In the genomic region with DNA sequence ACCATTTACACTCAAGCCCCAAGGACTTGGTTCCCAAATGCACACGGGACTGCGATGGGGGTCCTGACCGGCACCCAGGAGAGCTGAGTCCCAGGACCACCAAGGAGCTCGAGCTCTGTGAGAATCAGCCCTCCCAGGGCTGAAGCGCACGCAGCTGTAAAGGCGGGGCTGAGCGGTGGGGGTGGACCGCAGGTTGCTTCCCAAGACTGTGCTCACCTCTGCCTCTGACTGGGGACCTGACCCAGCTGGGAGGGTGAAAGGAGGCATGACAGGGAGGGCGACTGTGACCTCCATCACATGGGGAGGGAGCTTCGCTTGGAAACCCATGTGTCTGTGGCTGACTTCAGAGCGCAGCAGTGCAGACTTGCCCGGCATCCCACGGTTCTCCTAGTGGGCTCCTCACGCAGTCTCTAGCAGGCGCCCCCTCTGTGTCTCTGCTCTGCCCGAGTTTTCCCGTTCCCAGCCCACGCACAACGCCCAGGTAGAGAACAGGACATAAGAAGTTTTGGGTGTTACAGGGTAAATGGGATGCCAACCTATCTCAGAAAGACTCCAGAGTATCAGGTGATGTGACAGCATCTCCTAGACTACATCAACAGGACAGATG, we compare ENCODE assay signal across 20 cellular contexts. TPM values are rescaled to one million over a fixed set of nuclear protein-coding genes. Genes with fewer than 3 reads are reported as not detected.
DNase-seq lines count a peak whose midpoint lies in the region; ATAC-seq, FAIRE-seq and TF ChIP-seq lines count a peak whose summit lies in the region.
"Had no signal": no experiment of that assay in that cellular context is flagged by ENCODE, and none has a peak within 500 bp of the region (broad histone marks: within the 10 kb centered on the region; RNA-seq: fewer than 3 reads in every experiment).

No MANE protein-coding gene starts in this region.

- no peak for DNase-seq in MCF 10A (ENCODE audit: unreplicated experiment)
- no peak for DNase-seq in breast epithelium (ENCODE audit: low spot score in 2 of 2)
- no peak for DNase-seq in SK-N-MC (ENCODE audit: low read depth, low spot score)
- DNase-seq in K562 (ENCODE audit: extremely low read depth in 1 of 4, low spot score in 3 of 4): no peak
- no peak for DNase-seq in stimulated activated effector memory CD8-positive, alpha-beta T cell treated with anti-CD3 and anti-CD28 coated beads, Interleukin-12 subunit alpha, Interleukin-12 subunit beta, amount 100 ng/mL, for 72 hours (ENCODE audit: low spot score in 2 of 2)
- no peak for DNase-seq in HEK293T (ENCODE audit: extremely low spot score)
- no peak for DNase-seq in NCI-H2171 treated with DMSO at 0.1 percent for 48 hours (lab: John Stamatoyannopoulos, UW)
- no peak for DNase-seq in epidermal melanocyte (ENCODE audit: insufficient read length, low spot score)
- DNase-seq: GF-D8, HFFc6, KG1, MG63, NCI-H1092 treated with DMSO at 0.1 percent for 48 hours, NCI-H1694, NCI-H2107, NCI-H446, PC-3 had no signal

- H3K27ac ChIP-seq in breast epithelium (no peak overlapping the region), SK-N-MC (peak overlapping the region; percentile 46; the same call in 1 of the 2 replicates), K562 (ENCODE audit: extremely low read depth, low read depth, low read length) (no peak overlapping the region)

- H3K27ac Mint-ChIP-seq in MCF 10A (ENCODE audit: low read depth, unreplicated experiment): peak overlapping the region; percentile 46
- peak overlapping the region; percentile 74 for H3K27ac Mint-ChIP-seq in stimulated activated effector memory CD8-positive, alpha-beta T cell treated with anti-CD3 and anti-CD28 coated beads, Interleukin-12 subunit alpha, Interleukin-12 subunit beta, amount 100 ng/mL, for 72 hours
- H3K27ac Mint-ChIP-seq: B cell, GM23338, HFFc6 had no signal

- no peaks in the 10 kb centered on the region for H3K9me3 Mint-ChIP-seq in MCF 10A (ENCODE audit: unreplicated experiment)
- H3K9me3 Mint-ChIP-seq in stimulated activated effector memory CD8-positive, alpha-beta T cell treated with anti-CD3 and anti-CD28 coated beads, Interleukin-12 subunit alpha, Interleukin-12 subunit beta, amount 100 ng/mL, for 72 hours: no peaks in the 10 kb centered on the region
- H3K9me3 Mint-ChIP-seq: GM23338, HFFc6 had no signal

- BruUV-seq in MCF 10A (replicated peaks; lab: Mats Ljungman, UMichigan) (no TSS peak), K562 (replicated peaks; lab: Mats Ljungman, UMichigan) (no TSS peak)

- no peak for TF ChIP-seq EP300 in K562 (IDR thresholded peaks at IDR 0.05; ENCODE audit: low read length)

- H3K4me3 ChIP-seq in breast epithelium (no peak overlapping the region), SK-N-MC (peak overlapping the region; percentile 38; the same call in 1 of the 2 replicates), K562 (no peak overlapping the region)
- H3K4me3 ChIP-seq: GM23338, MG63 had no signal

- TF ChIP-seq RAD21 in K562 (CRISPR knock-in tag; conservative IDR thresholded peaks at IDR 0.05 in 1 of 2, IDR thresholded peaks at IDR 0.05 in 1 of 2): no peak

- ATAC-seq in K562: peak; percentile 7; the same call in 1 of the 3 replicates
- no peak for ATAC-seq in stimulated activated effector memory CD8-positive, alpha-beta T cell treated with anti-CD3 and anti-CD28 coated beads, Interleukin-12 subunit alpha, Interleukin-12 subunit beta, amount 100 ng/mL, for 72 hours
- ATAC-seq: PC-3 had no signal

- H3K36me3 ChIP-seq in breast epithelium (no peaks in the 10 kb centered on the region), SK-N-MC (ENCODE audit: insufficient read depth, low read length) (peaks cover 76% of the 10 kb centered on the region), K562 (ENCODE audit: control insufficient read depth, insufficient read depth, low read length) (peaks cover 79% of the 10 kb centered on the region; the same call in 2 of the 3 replicates)

- no peak overlapping the region for H2AFZ ChIP-seq in K562 (ENCODE audit: low read depth, low read length)
- H2AFZ ChIP-seq: GM23338 had no signal

- POLR2A ChIA-PET in MCF 10A (lab: Yijun Ruan, JAX) (no interaction called here), K562 (lab: Yijun Ruan, JAX) (interaction anchor here (0.7 to 4.4 kb wide), 7 partner anchors 8 to 19 kb away, joined by 3 to 17 read pairs (median 5); no protein-coding TSS in a partner anchor), HEK293T (lab: Yijun Ruan, JAX) (interaction anchor here (0.9 kb wide), 1 partner anchor 16 kb away, joined by 3 read pairs; a partner anchor contains a TSS)

- FAIRE-seq in K562 (lab: Jason Lieb, UNC): no peak
- FAIRE-seq: HTR-8/SVneo had no signal

- H3K4me2 ChIP-seq in K562 (ENCODE audit: insufficient read depth, low read length): no peak overlapping the region
- H3K4me2 ChIP-seq: GM23338 had no signal

- peaks cover 23% of the 10 kb centered on the region for H3K4me1 Mint-ChIP-seq in MCF 10A (ENCODE audit: insufficient read depth, unreplicated experiment)
- H3K4me1 Mint-ChIP-seq in stimulated activated effector memory CD8-positive, alpha-beta T cell treated with anti-CD3 and anti-CD28 coated beads, Interleukin-12 subunit alpha, Interleukin-12 subunit beta, amount 100 ng/mL, for 72 hours: peaks cover 30% of the 10 kb centered on the region
- H3K4me1 Mint-ChIP-seq: B cell, GM23338 had no signal

- H3K9me3 ChIP-seq in breast epithelium: no peaks in the 10 kb centered on the region
- no peaks in the 10 kb centered on the region for H3K9me3 ChIP-seq in SK-N-MC (ENCODE audit: low read depth, low read length)
- no peaks in the 10 kb centered on the region for H3K9me3 ChIP-seq in K562 (replicated peaks; ENCODE audit: control insufficient read depth, insufficient read depth, low read depth, low read length)
- H3K9me3 ChIP-seq: MG63 had no signal

- H3K4me1 ChIP-seq in breast epithelium: peaks cover 0 to 16% of the 10 kb centered on the region in 2 donors
- H3K4me1 ChIP-seq in K562 (replicated peaks in 1 of 2; ENCODE audit: control insufficient read depth in 2 of 2, insufficient read depth in 2 of 2, low read length in 2 of 2): peaks cover 0 to 19% of the 10 kb centered on the region in 2 experiments; a peak in 1 of 5 replicates

- WGBS in K562 (ENCODE audit: insufficient coverage, low coverage, missing lambda C conversion rate): 88% methylated on average over 19 of the region's 20 CpGs

- H4K20me1 ChIP-seq in K562 (replicated peaks; ENCODE audit: control insufficient read depth, insufficient read depth, low read length): 0 out of 2 replicates have a peak, but pooled peaks cover 7% of the 10 kb centered on the region

- intact Hi-C loops in MCF 10A (cut with micrococcal nuclease): no loop called here
- intact Hi-C loops in breast epithelium (cut with DNase I; ENCODE audit: low total_unique reads): no loop called here
- intact Hi-C loops in K562 (cut with micrococcal nuclease): no loop called here

- TF ChIP-seq POLR2A in breast epithelium (IDR thresholded peaks at IDR 0.05) (no peak), K562 (conservative IDR thresholded peaks at IDR 0.05) (no peak)

- H3K79me2 ChIP-seq in K562 (ENCODE audit: control insufficient read depth, insufficient read depth, low read length): no peaks in the 10 kb centered on the region

- H3K9me1 ChIP-seq in K562 (ENCODE audit: control insufficient read depth, insufficient read depth, low read length): no peaks in the 10 kb centered on the region

- no peak overlapping the region for H3K4me3 Mint-ChIP-seq in MCF 10A (ENCODE audit: unreplicated experiment)
- no peak overlapping the region for H3K4me3 Mint-ChIP-seq in stimulated activated effector memory CD8-positive, alpha-beta T cell treated with anti-CD3 and anti-CD28 coated beads, Interleukin-12 subunit alpha, Interleukin-12 subunit beta, amount 100 ng/mL, for 72 hours
- H3K4me3 Mint-ChIP-seq: B cell, GM23338, HFFc6 had no signal

- no peak for TF ChIP-seq CTCF in MCF 10A (IDR thresholded peaks at IDR 0.05; ENCODE audit: unreplicated experiment)
- no peak for TF ChIP-seq CTCF in breast epithelium (IDR thresholded peaks at IDR 0.05)
- no peak for TF ChIP-seq CTCF in K562 (IDR thresholded peaks at IDR 0.05 in 2 of 3, conservative IDR thresholded peaks at IDR 0.05 in 1 of 3; ENCODE audit: insufficient read depth in 2 of 3, low read depth in 1 of 3, low read length in 3 of 3)

- CTCF ChIA-PET in MCF 10A (lab: Yijun Ruan, JAX) (interaction anchor here (0.5 to 1.8 kb wide), 3 partner anchors 14 to 553 kb away, joined by 3 to 8 read pairs (median 4); no protein-coding TSS in a partner anchor), K562 (lab: Yijun Ruan, JAX; ENCODE audit: low intra/inter-chr PET ratio) (no interaction called here), HEK293T (lab: Yijun Ruan, JAX) (no interaction called here)

- H3K9ac ChIP-seq in SK-N-MC (ENCODE audit: insufficient read length) (no peak overlapping the region), K562 (ENCODE audit: insufficient read depth in 1 of 2, low read depth in 2 of 2, low read length in 2 of 2) (0 out of 4 replicates have a peak overlapping the region, but pooled peaks of 1 of the 2 experiments have one; percentile 36)

- no peaks in the 10 kb centered on the region for H3K27me3 ChIP-seq in breast epithelium
- H3K27me3 ChIP-seq in K562 (ENCODE audit: control insufficient read depth in 2 of 2, insufficient read depth in 2 of 2, low read length in 2 of 2): no peaks in the 10 kb centered on the region
- H3K27me3 ChIP-seq: MG63 had no signal

- in situ Hi-C loops in K562 (cut with MboI): no loop called here

- peaks cover 78% of the 10 kb centered on the region for H3K36me3 Mint-ChIP-seq in MCF 10A (ENCODE audit: insufficient read depth, unreplicated experiment)
- peaks cover 100% of the 10 kb centered on the region for H3K36me3 Mint-ChIP-seq in stimulated activated effector memory CD8-positive, alpha-beta T cell treated with anti-CD3 and anti-CD28 coated beads, Interleukin-12 subunit alpha, Interleukin-12 subunit beta, amount 100 ng/mL, for 72 hours

- H3K27me3 Mint-ChIP-seq in MCF 10A (ENCODE audit: insufficient read depth, unreplicated experiment): no peaks in the 10 kb centered on the region
- H3K27me3 Mint-ChIP-seq: B cell had no signal

RNA-seq across cellular contexts. Expression of a gene that starts 15.4 kb away (rescaled TPM):
- total RNA-seq in MCF 10A (2022) (103 TPM in 2 replicates), breast epithelium (100 to 1,000 TPM in 1 of 3 donors, 10 to 100 TPM in 2; 87.1 to 167 (median 98.3) TPM), K562 (2014; rRNA removed) (217 and 237 TPM in 2 replicates), K562 (2014; rRNA removed; fragmentation: Illumina TruSeq; extraction: Trizol) (179 and 210 TPM in 2 replicates), K562 (2015; rRNA removed; fragmentation: Illumina TruSeq; extraction: Trizol) (145 and 153 TPM in 2 replicates), K562 (2021) (167 and 180 TPM in 2 replicates)
- total RNA-seq in K562 (2011; cell fraction: chromatin; rRNA removed; ENCODE audit: low replicate concordance): 200 and 559 TPM in 2 replicates
- total RNA-seq in K562 (2011; cell fraction: nucleolus; rRNA removed): 89.9 and 105 TPM in 2 replicates
- 185 and 193 TPM in 2 replicates for total RNA-seq in K562 (2011; cell fraction: nucleoplasm; rRNA removed)
- polyA plus RNA-seq in K562 (2011; rRNA removed) (145 and 176 TPM in 2 replicates), K562 (2014; fragmentation: Illumina TruSeq; extraction: Trizol) (154 and 184 TPM in 2 replicates), K562 (2014; fragmentation: Nextera tagmentation; extraction: Ambion mirVana) (10 to 100 TPM; 34.1 to 50.7 TPM), K562 (2014; rRNA removed) (221 and 244 TPM in 2 replicates)
- polyA plus RNA-seq in K562 (2011; cell fraction: cytosol; rRNA removed): 72.7 and 90.0 TPM in 2 replicates
- 166 and 223 TPM in 2 replicates for polyA plus RNA-seq in K562 (2011; cell fraction: nucleus; rRNA removed)
- polyA plus RNA-seq in K562 (2012): 103 and 135 TPM in 2 replicates
- 207 and 232 TPM in 2 replicates for polyA minus RNA-seq in K562 (2011; rRNA and poly(A)+ RNA removed)
- polyA minus RNA-seq in K562 (2011; cell fraction: cytosol; rRNA and poly(A)+ RNA removed): 66.1 and 67.2 TPM in 2 replicates
- polyA minus RNA-seq in K562 (2011; cell fraction: nucleus; rRNA and poly(A)+ RNA removed): 76.3 and 166 TPM in 2 replicates

RNA-seq across cellular contexts. Expression of a gene that starts 49.7 kb away (rescaled TPM):
- total RNA-seq in MCF 10A (2022) (144 and 150 TPM in 2 replicates), breast epithelium (10 to 100 TPM; 30.1 to 42.6 (median 40.7) TPM), K562 (2014; rRNA removed) (73.6 and 77.3 TPM in 2 replicates), K562 (2014; rRNA removed; fragmentation: Illumina TruSeq; extraction: Trizol) (52.3 and 57.4 TPM in 2 replicates), K562 (2015; rRNA removed; fragmentation: Illumina TruSeq; extraction: Trizol) (27.0 and 31.5 TPM in 2 replicates), K562 (2021) (76.1 and 90.2 TPM in 2 replicates)
- 298 and 329 TPM in 2 replicates for total RNA-seq in K562 (2011; cell fraction: chromatin; rRNA removed; ENCODE audit: low replicate concordance)
- total RNA-seq in K562 (2011; cell fraction: nucleolus; rRNA removed): 156 and 161 TPM in 2 replicates
- 164 and 168 TPM in 2 replicates for total RNA-seq in K562 (2011; cell fraction: nucleoplasm; rRNA removed)
- polyA plus RNA-seq in K562 (2011; rRNA removed) (87.9 and 93.0 TPM in 2 replicates), K562 (2014; fragmentation: Illumina TruSeq; extraction: Trizol) (80.1 and 90.0 TPM in 2 replicates), K562 (2014; fragmentation: Nextera tagmentation; extraction: Ambion mirVana) (10 to 100 TPM; 14.4 to 28.4 TPM), K562 (2014; rRNA removed) (94.0 and 106 TPM in 2 replicates)
- polyA plus RNA-seq in K562 (2011; cell fraction: cytosol; rRNA removed): 38.4 and 53.6 TPM in 2 replicates
- 222 and 259 TPM in 2 replicates for polyA plus RNA-seq in K562 (2011; cell fraction: nucleus; rRNA removed)
- 42.8 and 175 TPM in 2 replicates for polyA plus RNA-seq in K562 (2012)
- polyA minus RNA-seq in K562 (2011; rRNA and poly(A)+ RNA removed): 60.4 and 65.4 TPM in 2 replicates
- 27.4 and 51.4 TPM in 2 replicates for polyA minus RNA-seq in K562 (2011; cell fraction: cytosol; rRNA and poly(A)+ RNA removed)
- polyA minus RNA-seq in K562 (2011; cell fraction: nucleus; rRNA and poly(A)+ RNA removed): 66.9 and 96.7 TPM in 2 replicates
